1 cellular context compared by ENCODE assay signal in the genomic region with DNA sequence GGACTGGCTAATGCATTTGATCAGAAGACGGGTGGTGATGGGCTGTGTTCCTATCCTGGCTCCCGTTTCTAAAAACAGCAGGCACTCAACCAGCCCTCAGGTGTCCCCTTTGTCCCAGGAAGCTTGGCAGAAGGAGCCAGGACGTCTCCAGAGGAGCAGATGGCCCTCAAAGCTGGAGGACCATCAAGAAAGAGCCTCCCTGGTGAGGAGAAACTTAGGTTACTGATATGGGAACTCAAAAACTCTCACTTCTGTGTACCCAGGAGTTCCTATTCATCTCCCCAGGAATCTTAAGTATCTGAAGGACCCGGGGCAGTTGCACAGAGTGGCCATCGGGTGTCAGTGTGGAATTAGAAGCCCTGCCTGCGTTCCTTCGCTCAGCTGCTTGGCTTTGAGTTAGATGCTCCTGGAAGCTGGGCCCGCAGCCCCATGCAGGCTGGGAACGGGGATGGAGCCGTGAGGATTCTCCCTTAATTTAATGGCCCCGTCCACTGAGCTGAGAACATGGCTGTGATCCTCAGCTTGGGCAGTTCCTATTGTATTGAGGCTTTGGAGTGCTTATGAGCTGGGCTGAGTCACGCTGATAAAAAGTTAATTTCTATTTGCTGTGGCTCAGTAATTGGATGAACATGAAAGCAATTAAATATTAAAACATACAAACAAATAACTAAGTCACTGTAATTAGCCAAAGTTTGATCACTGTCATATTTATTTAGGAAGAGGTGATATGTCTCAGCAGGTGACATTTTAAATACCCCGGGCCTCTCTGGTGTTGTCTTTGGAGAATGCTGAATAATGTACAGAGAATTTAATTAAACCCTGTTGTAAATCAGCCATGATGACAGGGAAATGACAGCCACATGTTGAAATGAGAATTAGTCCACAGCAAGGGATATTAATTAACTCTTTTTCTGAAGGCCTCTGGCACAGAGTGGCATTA.
A peak's percentile ranks its signal among the peaks of the same experiment; 100 is the strongest.
TF ChIP-seq lines count a peak whose summit lies in the region.

No MANE protein-coding gene starts in this region.

TF ChIP-seq in HEK293, 187 proteins besides CTCF, POLR2A, EP300 and RAD21 (continued from another document and continues in another):
- no peak for TF ChIP-seq ZNF26 (tag by site-specific recombination; IDR thresholded peaks at IDR 0.05)
- TF ChIP-seq ZNF37A (tag by site-specific recombination; IDR thresholded peaks at IDR 0.05): peak; percentile 12; the same call in 1 of the 2 replicates
- TF ChIP-seq ZSCAN16 (tag by site-specific recombination; IDR thresholded peaks at IDR 0.05): no peak
- TF ChIP-seq GFI1B (tag by site-specific recombination; IDR thresholded peaks at IDR 0.05): no peak
- peak; percentile 98 for TF ChIP-seq ZNF2 (tag by site-specific recombination; IDR thresholded peaks at IDR 0.05)
- TF ChIP-seq ZNF610 (tag by site-specific recombination; IDR thresholded peaks at IDR 0.05; ENCODE audit: borderline replicate concordance): no peak
- no peak for TF ChIP-seq ZNF549 (tag by site-specific recombination; IDR thresholded peaks at IDR 0.05)
- TF ChIP-seq, protein P1, sequence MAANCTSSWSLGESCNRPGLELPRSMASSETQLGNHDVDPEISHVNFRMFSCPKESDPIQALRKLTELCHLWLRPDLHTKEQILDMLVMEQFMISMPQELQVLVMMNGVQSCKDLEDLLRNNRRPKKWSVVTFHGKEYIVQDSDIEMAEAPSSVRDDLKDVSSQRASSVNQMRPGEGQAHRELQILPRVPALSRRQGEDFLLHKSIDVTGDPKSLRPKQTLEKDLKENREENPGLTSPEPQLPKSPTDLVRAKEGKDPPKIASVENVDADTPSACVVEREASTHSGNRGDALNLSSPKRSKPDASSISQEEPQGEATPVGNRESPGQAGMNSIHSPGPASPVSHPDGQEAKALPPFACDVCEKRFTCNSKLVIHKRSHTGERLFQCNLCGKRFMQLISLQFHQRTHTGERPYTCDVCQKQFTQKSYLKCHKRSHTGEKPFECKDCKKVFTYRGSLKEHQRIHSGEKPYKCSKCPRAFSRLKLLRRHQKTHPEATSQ (tag by site-specific recombination; IDR thresholded peaks at IDR 0.05): no peak
- no peak for TF ChIP-seq ZBTB1 (tag by site-specific recombination; IDR thresholded peaks at IDR 0.05)
- TF ChIP-seq ZBTB49 (tag by site-specific recombination; IDR thresholded peaks at IDR 0.05; ENCODE audit: low read depth): no peak
- no peak for TF ChIP-seq ZNF239 (tag by site-specific recombination; IDR thresholded peaks at IDR 0.05)
- TF ChIP-seq, protein P2, sequence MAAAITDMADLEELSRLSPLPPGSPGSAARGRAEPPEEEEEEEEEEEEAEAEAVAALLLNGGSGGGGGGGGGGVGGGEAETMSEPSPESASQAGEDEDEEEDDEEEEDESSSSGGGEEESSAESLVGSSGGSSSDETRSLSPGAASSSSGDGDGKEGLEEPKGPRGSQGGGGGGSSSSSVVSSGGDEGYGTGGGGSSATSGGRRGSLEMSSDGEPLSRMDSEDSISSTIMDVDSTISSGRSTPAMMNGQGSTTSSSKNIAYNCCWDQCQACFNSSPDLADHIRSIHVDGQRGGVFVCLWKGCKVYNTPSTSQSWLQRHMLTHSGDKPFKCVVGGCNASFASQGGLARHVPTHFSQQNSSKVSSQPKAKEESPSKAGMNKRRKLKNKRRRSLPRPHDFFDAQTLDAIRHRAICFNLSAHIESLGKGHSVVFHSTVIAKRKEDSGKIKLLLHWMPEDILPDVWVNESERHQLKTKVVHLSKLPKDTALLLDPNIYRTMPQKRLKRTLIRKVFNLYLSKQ (tag by site-specific recombination; IDR thresholded peaks at IDR 0.05; ENCODE audit: borderline replicate concordance): no peak
- TF ChIP-seq ZNF302 (tag by site-specific recombination; IDR thresholded peaks at IDR 0.05; ENCODE audit: low read depth): no peak
- no peak; the same call in 1 of the 2 replicates for TF ChIP-seq PATZ1 (tag by site-specific recombination; IDR thresholded peaks at IDR 0.05)
- TF ChIP-seq, protein P3, sequence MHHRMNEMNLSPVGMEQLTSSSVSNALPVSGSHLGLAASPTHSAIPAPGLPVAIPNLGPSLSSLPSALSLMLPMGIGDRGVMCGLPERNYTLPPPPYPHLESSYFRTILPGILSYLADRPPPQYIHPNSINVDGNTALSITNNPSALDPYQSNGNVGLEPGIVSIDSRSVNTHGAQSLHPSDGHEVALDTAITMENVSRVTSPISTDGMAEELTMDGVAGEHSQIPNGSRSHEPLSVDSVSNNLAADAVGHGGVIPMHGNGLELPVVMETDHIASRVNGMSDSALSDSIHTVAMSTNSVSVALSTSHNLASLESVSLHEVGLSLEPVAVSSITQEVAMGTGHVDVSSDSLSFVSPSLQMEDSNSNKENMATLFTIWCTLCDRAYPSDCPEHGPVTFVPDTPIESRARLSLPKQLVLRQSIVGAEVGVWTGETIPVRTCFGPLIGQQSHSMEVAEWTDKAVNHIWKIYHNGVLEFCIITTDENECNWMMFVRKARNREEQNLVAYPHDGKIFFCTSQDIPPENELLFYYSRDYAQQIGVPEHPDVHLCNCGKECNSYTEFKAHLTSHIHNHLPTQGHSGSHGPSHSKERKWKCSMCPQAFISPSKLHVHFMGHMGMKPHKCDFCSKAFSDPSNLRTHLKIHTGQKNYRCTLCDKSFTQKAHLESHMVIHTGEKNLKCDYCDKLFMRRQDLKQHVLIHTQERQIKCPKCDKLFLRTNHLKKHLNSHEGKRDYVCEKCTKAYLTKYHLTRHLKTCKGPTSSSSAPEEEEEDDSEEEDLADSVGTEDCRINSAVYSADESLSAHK (tag by site-specific recombination; IDR thresholded peaks at IDR 0.05): 0 out of 2 replicates have a peak, but pooled peaks have one; percentile 22
- no peak for TF ChIP-seq ZNF707 (tag by site-specific recombination; IDR thresholded peaks at IDR 0.05)
- no peak for TF ChIP-seq HOXC10 (CRISPR knock-in tag; IDR thresholded peaks at IDR 0.05)
- TF ChIP-seq ZNF660 (tag by site-specific recombination; IDR thresholded peaks at IDR 0.05): peak; percentile 93
- no peak for TF ChIP-seq ZNF513 (tag by site-specific recombination; IDR thresholded peaks at IDR 0.05)
- TF ChIP-seq ZNF324 (tag by site-specific recombination; IDR thresholded peaks at IDR 0.05): 0 out of 2 replicates have a peak, but pooled peaks have one; percentile 19
- no peak for TF ChIP-seq ZNF292 (tag by site-specific recombination; IDR thresholded peaks at IDR 0.05; ENCODE audit: borderline replicate concordance, low read depth)
- TF ChIP-seq ZNF391 (tag by site-specific recombination; IDR thresholded peaks at IDR 0.05; ENCODE audit: borderline replicate concordance, low read depth): no peak
- TF ChIP-seq ZIC2 (tag by site-specific recombination; IDR thresholded peaks at IDR 0.05): peak; percentile 83
- no peak for TF ChIP-seq ZNF341 (tag by site-specific recombination; IDR thresholded peaks at IDR 0.05; ENCODE audit: low read depth)
- peak; percentile 44; the same call in 1 of the 2 replicates for TF ChIP-seq ZBTB44 (tag by site-specific recombination; IDR thresholded peaks at IDR 0.05)
- no peak for TF ChIP-seq ZNF621 (tag by site-specific recombination; IDR thresholded peaks at IDR 0.05)
- TF ChIP-seq, protein P4, sequence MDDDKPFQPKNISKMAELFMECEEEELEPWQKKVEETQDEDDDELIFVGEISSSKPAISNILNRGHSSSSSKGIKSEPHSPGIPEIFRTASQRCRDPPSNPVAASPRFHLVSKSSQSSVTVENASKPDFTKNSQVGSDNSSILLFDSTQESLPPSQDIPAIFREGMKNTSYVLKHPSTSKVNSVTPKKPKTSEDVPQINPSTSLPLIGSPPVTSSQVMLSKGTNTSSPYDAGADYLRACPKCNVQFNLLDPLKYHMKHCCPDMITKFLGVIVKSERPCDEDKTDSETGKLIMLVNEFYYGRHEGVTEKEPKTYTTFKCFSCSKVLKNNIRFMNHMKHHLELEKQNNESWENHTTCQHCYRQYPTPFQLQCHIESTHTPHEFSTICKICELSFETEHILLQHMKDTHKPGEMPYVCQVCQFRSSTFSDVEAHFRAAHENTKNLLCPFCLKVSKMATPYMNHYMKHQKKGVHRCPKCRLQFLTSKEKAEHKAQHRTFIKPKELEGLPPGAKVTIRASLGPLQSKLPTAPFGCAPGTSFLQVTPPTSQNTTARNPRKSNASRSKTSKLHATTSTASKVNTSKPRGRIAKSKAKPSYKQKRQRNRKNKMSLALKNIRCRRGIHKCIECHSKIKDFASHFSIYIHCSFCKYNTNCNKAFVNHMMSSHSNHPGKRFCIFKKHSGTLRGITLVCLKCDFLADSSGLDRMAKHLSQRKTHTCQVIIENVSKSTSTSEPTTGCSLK (tag by site-specific recombination; IDR thresholded peaks at IDR 0.05): no peak
- TF ChIP-seq ZNF175 (tag by site-specific recombination; IDR thresholded peaks at IDR 0.05): no peak
- no peak; the same call in none of the 2 replicates for TF ChIP-seq FEZF1 (tag by site-specific recombination; IDR thresholded peaks at IDR 0.05)
- no peak for TF ChIP-seq KLF7 (tag by site-specific recombination; IDR thresholded peaks at IDR 0.05; ENCODE audit: borderline replicate concordance)
- TF ChIP-seq ZNF350 (tag by site-specific recombination; IDR thresholded peaks at IDR 0.05): no peak
- no peak for TF ChIP-seq ZNF792 (tag by site-specific recombination; IDR thresholded peaks at IDR 0.05)
- TF ChIP-seq ZNF558 (tag by site-specific recombination; IDR thresholded peaks at IDR 0.05): peak; percentile 55; the same call in 1 of the 2 replicates
- TF ChIP-seq BCL6B (tag by site-specific recombination; IDR thresholded peaks at IDR 0.05): no peak
